12 cellular contexts compared by ENCODE assay signal in genomic region chr1:101245575-101245927, GRCh38.
"Had no signal": no experiment of that assay in that cellular context is flagged by ENCODE, and none has a peak within 500 bp of the region (broad histone marks: within the 10 kb centered on the region; RNA-seq: fewer than 3 reads in every experiment).

No MANE protein-coding gene starts in this region.

- H3K36me3 ChIP-seq: suprapubic skin had no signal

- H3K27ac ChIP-seq: SJSA1, suprapubic skin had no signal

- H3K9me3 ChIP-seq: heart right ventricle, SJSA1, suprapubic skin had no signal

- H3K4me3 ChIP-seq: heart right ventricle, SJSA1, suprapubic skin had no signal

- DNase-seq: activated CD4-positive, alpha-beta T cell treated with anti-CD3 and anti-CD28 coated beads, Interleukin-2, amount 50 U/mL, for 1 hour; activated effector memory CD4-positive, alpha-beta T cell treated with Interleukin-2 at 50 U/mL for 16 hours; anterior cingulate cortex; dermis blood vessel endothelial cell; heart right ventricle; islet precursor cell; mammary epithelial cell; nucleus accumbens; stimulated activated naive CD4-positive, alpha-beta T cell; trophoblast cell had no signal

- H3K4me1 ChIP-seq: SJSA1, suprapubic skin had no signal

- H3K27me3 ChIP-seq: heart right ventricle, SJSA1, suprapubic skin had no signal
